In the genomic region with DNA sequence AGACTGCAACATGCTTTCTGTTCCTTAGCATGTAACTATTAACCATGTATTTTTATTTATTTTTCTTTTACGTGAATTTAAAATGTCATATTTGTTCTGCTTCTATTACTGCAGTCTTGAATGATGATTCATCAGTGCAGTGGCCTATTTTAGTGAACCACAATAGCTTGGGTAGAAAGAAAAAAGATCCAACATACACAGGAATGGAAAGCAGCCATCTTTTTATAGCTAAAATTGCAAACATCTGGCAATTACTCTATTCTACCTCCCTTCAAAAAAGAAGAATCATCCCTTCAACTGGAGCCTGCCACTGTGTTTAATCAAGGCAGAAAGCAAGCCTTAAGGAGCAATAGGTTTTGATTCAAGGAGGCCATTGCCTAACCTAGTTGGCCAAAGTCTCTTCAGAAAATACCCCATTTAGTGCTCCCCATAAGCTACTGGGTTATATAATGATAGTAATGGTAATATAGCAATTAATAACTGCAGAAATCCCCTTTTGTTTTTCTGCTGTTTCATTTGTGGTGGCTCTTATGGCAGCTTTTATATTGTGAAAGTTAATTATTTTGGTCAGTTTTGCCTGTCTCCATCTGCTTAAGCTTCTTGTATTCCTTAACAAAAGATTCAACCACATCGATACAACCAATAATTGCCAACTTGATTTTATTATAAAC, we compare ENCODE assay signal across 8 cellular contexts.
DNase-seq lines count a peak whose midpoint lies in the region; ATAC-seq and TF ChIP-seq lines count a peak whose summit lies in the region.

No MANE protein-coding gene starts in this region.

- no peaks in the 10 kb centered on the region for H3K27me3 Mint-ChIP-seq in T-helper 2 cell treated with Interferon-gamma antibody and Interleukin-4, amounts not matched to agents 5 μg/mL and 100 μg/mL, for 36 hours (ENCODE audit: low read depth)

- no peaks in the 10 kb centered on the region for H3K27me3 ChIP-seq in MG63

- H3K27ac Mint-ChIP-seq in T-helper 2 cell treated with Interferon-gamma antibody and Interleukin-4, amounts not matched to agents 5 μg/mL and 100 μg/mL, for 36 hours = no peak overlapping the region

- H3K36me3 Mint-ChIP-seq in T-helper 2 cell treated with Interferon-gamma antibody and Interleukin-4, amounts not matched to agents 5 μg/mL and 100 μg/mL, for 36 hours (ENCODE audit: low read depth) = peaks cover 37% of the 10 kb centered on the region

- peaks cover 2% of the 10 kb centered on the region; the same call in 1 of the 2 replicates for H3K9me3 ChIP-seq in MG63

- no peak overlapping the region for H3K4me3 Mint-ChIP-seq in T-helper 2 cell treated with Interferon-gamma antibody and Interleukin-4, amounts not matched to agents 5 μg/mL and 100 μg/mL, for 36 hours

- TF ChIP-seq CTCF in AG09319 (IDR thresholded peaks at IDR 0.05; ENCODE audit: low read depth, low read length) = no peak

- H3K4me1 Mint-ChIP-seq in T-helper 2 cell treated with Interferon-gamma antibody and Interleukin-4, amounts not matched to agents 5 μg/mL and 100 μg/mL, for 36 hours (ENCODE audit: low read depth) = peaks cover 13% of the 10 kb centered on the region

- peak; percentile 70 for DNase-seq in AG09319 (ENCODE audit: extremely low read depth, low read depth)
- peak; percentile 23 for DNase-seq in NCI-H226
- peak; percentile 24 for DNase-seq in hepatic stellate cell (ENCODE audit: low spot score)
- DNase-seq in NCI-H128 (lab: John Stamatoyannopoulos, UW; ENCODE audit: unreplicated experiment) = no peak
- no peak for DNase-seq in MG63
- DNase-seq in stimulated activated CD4-positive, alpha-beta T cell treated with anti-CD3 and anti-CD28 coated beads, Interleukin-2, amount 100 ng/mL, for 48 hours = no peak
- no peak for DNase-seq in T-helper 2 cell treated with Interferon-gamma antibody and Interleukin-4, amounts not matched to agents 5 μg/mL and 100 μg/mL, for 36 hours (ENCODE audit: low spot score)

- no peak overlapping the region for H3K4me3 ChIP-seq in MG63

- no peaks in the 10 kb centered on the region for H3K36me3 ChIP-seq in MG63

- H3K9me3 Mint-ChIP-seq in T-helper 2 cell treated with Interferon-gamma antibody and Interleukin-4, amounts not matched to agents 5 μg/mL and 100 μg/mL, for 36 hours = peaks cover 33% of the 10 kb centered on the region

- ATAC-seq in GM21619 (IDR thresholded peaks at IDR 0.05; ENCODE audit: unreplicated experiment) = peak; percentile 29

Comparison
In these comparisons a context has a peak if more than half of its experiments do, and no peak if none do; other contexts are left out.
1. DNase-seq: peak in AG09319 (single experiment), NCI-H226 (single experiment) and hepatic stellate cell (single experiment); none in NCI-H128 (single experiment), MG63 (single experiment), stimulated activated CD4-positive, alpha-beta T cell treated with anti-CD3 and anti-CD28 coated beads, Interleukin-2, amount 100 ng/mL, for 48 hours (0 of 2) and T-helper 2 cell treated with Interferon-gamma antibody and Interleukin-4, amounts not matched to agents 5 μg/mL and 100 μg/mL, for 36 hours (single experiment).